In genomic region chr17:12983986-12984932, GRCh38 we compare ENCODE assay signal across 10 cellular contexts. TPM values are rescaled to one million over a fixed set of nuclear protein-coding genes. Genes with fewer than 3 reads are reported as not detected.
DNase-seq lines count a peak whose midpoint lies in the region; ATAC-seq and TF ChIP-seq lines count a peak whose summit lies in the region.
"Had no signal": no experiment of that assay in that cellular context is flagged by ENCODE, and none has a peak within 500 bp of the region (broad histone marks: within the 10 kb centered on the region; RNA-seq: fewer than 3 reads in every experiment).

No MANE protein-coding gene starts in this region.

- no peaks in the 10 kb centered on the region for H3K36me3 Mint-ChIP-seq in activated naive CD4-positive, alpha-beta T cell treated with anti-CD3 and anti-CD28 coated beads, Interleukin-2, amount 10 ng/mL, durations not matched to agents 7 days and 5 days
- H3K36me3 Mint-ChIP-seq: CD4-positive, alpha-beta memory T cell had no signal

- H3K4me1 Mint-ChIP-seq in activated naive CD4-positive, alpha-beta T cell treated with anti-CD3 and anti-CD28 coated beads, Interleukin-2, amount 10 ng/mL, durations not matched to agents 7 days and 5 days = no peaks in the 10 kb centered on the region
- H3K4me1 Mint-ChIP-seq: CD4-positive, alpha-beta memory T cell had no signal

- TF ChIP-seq CTCF in fibroblast of the aortic adventitia (IDR thresholded peaks at IDR 0.05; ENCODE audit: insufficient read depth, low read length) (no peak), osteoblast (IDR thresholded peaks at IDR 0.05; ENCODE audit: extremely low read depth, low read depth, low read length) (no peak)

- H3K27ac ChIP-seq in osteoblast (ENCODE audit: low read depth, low read length) = peak overlapping the region; percentile 76

- peak overlapping the region; percentile 38 for H3K4me2 ChIP-seq in osteoblast (ENCODE audit: insufficient read depth, low read length)

- H3K9me3 Mint-ChIP-seq in activated naive CD4-positive, alpha-beta T cell treated with anti-CD3 and anti-CD28 coated beads, Interleukin-2, amount 10 ng/mL, durations not matched to agents 7 days and 5 days = no peaks in the 10 kb centered on the region
- H3K9me3 Mint-ChIP-seq: CD4-positive, alpha-beta memory T cell had no signal

- H3K79me2 ChIP-seq in osteoblast (ENCODE audit: insufficient read depth, low read length) = no peaks in the 10 kb centered on the region

- ATAC-seq in GM18519 (IDR thresholded peaks at IDR 0.05; ENCODE audit: low FRiP score, unreplicated experiment) (no peak), HG03457 (IDR thresholded peaks at IDR 0.05; ENCODE audit: unreplicated experiment) (no peak)

- CTCF ChIA-PET in activated naive CD4-positive, alpha-beta T cell treated with anti-CD3 and anti-CD28 coated beads, Interleukin-2, amount 10 ng/mL, durations not matched to agents 7 days and 5 days (lab: Charles Lee) = no interaction called here

- H3K27me3 Mint-ChIP-seq in activated naive CD4-positive, alpha-beta T cell treated with anti-CD3 and anti-CD28 coated beads, Interleukin-2, amount 10 ng/mL, durations not matched to agents 7 days and 5 days = peaks cover 6% of the 10 kb centered on the region

- H3K36me3 ChIP-seq in osteoblast (ENCODE audit: insufficient read depth, low read length) = no peaks in the 10 kb centered on the region

- H3K9me3 ChIP-seq in osteoblast (ENCODE audit: low read depth, low read length) = no peaks in the 10 kb centered on the region

- H3K4me1 ChIP-seq in osteoblast (ENCODE audit: insufficient read depth, low read length) = peaks cover 39% of the 10 kb centered on the region

- H3K4me3 ChIP-seq in fibroblast of the aortic adventitia (ENCODE audit: low read depth, low read length) (peak overlapping the region; percentile 31), osteoblast (ENCODE audit: insufficient read depth, low read length) (peak overlapping the region; percentile 53)

- no peaks in the 10 kb centered on the region for H3K27me3 ChIP-seq in osteoblast (ENCODE audit: insufficient read depth, low read length)

- H3K4me3 Mint-ChIP-seq in activated naive CD4-positive, alpha-beta T cell treated with anti-CD3 and anti-CD28 coated beads, Interleukin-2, amount 10 ng/mL, durations not matched to agents 7 days and 5 days = no peak overlapping the region
- H3K4me3 Mint-ChIP-seq: CD4-positive, alpha-beta memory T cell had no signal

- peak; percentile 86 for DNase-seq in AG08396 (ENCODE audit: low spot score)
- DNase-seq in NCI-H69 (lab: John Stamatoyannopoulos, UW) = peak; percentile 3
- peak; percentile 98 for DNase-seq in fibroblast of the aortic adventitia (ENCODE audit: low read depth)
- DNase-seq in osteoblast (ENCODE audit: insufficient read length, low spot score, missing footprints) = peak; percentile 98
- DNase-seq in activated CD8-positive, alpha-beta memory T cell treated with anti-CD3 and anti-CD28 coated beads, Interleukin-2, amount 50 U/mL, for 48 hours = no peak
- DNase-seq in activated naive CD4-positive, alpha-beta T cell treated with anti-CD3 and anti-CD28 coated beads, Interleukin-2, amount 10 ng/mL, durations not matched to agents 7 days and 5 days = no peak
- DNase-seq: CD4-positive, alpha-beta memory T cell; NCI-H1417 had no signal

- peak overlapping the region; percentile 57 for H2AFZ ChIP-seq in osteoblast (ENCODE audit: low read length)

- H3K27ac Mint-ChIP-seq in activated naive CD4-positive, alpha-beta T cell treated with anti-CD3 and anti-CD28 coated beads, Interleukin-2, amount 10 ng/mL, durations not matched to agents 7 days and 5 days = no peak overlapping the region
- H3K27ac Mint-ChIP-seq: CD4-positive, alpha-beta memory T cell had no signal

- H4K20me1 ChIP-seq in osteoblast (ENCODE audit: insufficient read depth, low read length) = no peaks in the 10 kb centered on the region

RNA-seq across cellular contexts. Expression of gene ELAC2, which starts 33.6 kb away (rescaled TPM):
- total RNA-seq in fibroblast of the aortic adventitia (ENCODE audit: low replicate concordance) (13.2 and 60.6 TPM in 2 replicates), osteoblast (41.6 and 43.9 TPM in 2 replicates)

Comparison
In these comparisons a context has a peak if more than half of its experiments do, and no peak if none do; other contexts are left out.
1. DNase-seq: peak in AG08396 (single experiment), NCI-H69 (single experiment), fibroblast of the aortic adventitia (single experiment) and osteoblast (single experiment); none in activated CD8-positive, alpha-beta memory T cell treated with anti-CD3 and anti-CD28 coated beads, Interleukin-2, amount 50 U/mL, for 48 hours (single experiment) and activated naive CD4-positive, alpha-beta T cell treated with anti-CD3 and anti-CD28 coated beads, Interleukin-2, amount 10 ng/mL, durations not matched to agents 7 days and 5 days (single experiment).